Comparison of ENCODE assay signal across 11 cellular contexts in genomic region chr11:43935131-43935979, GRCh38. TPM values are rescaled to one million over a fixed set of nuclear protein-coding genes. Genes with fewer than 3 reads are reported as not detected.
A peak's percentile ranks its signal among the peaks of the same experiment; 100 is the strongest.
DNase-seq lines count a peak whose midpoint lies in the region; ATAC-seq and TF ChIP-seq lines count a peak whose summit lies in the region.
"Had no signal": no experiment of that assay in that cellular context is flagged by ENCODE, and none has a peak within 500 bp of the region (broad histone marks: within the 10 kb centered on the region; RNA-seq: fewer than 3 reads in every experiment).

No MANE protein-coding gene starts in this region.

- no peak overlapping the region for H3K23ac ChIP-seq in mesenchymal stem cell (ENCODE audit: low read length in 2 of 2)

- H2AFZ ChIP-seq in mesenchymal stem cell (ENCODE audit: low read depth, low read length), result no peak overlapping the region

- H2BK12ac ChIP-seq in mesenchymal stem cell (ENCODE audit: low read length in 2 of 2), result peak overlapping the region; percentile 29 to 82

- TF ChIP-seq CTCF in ascending aorta (IDR thresholded peaks at IDR 0.05), result no peak

- H3K79me1 ChIP-seq in mesenchymal stem cell (replicated peaks; ENCODE audit: low read length, poor library complexity, severe bottlenecking), result no peaks in the 10 kb centered on the region

- no peaks in the 10 kb centered on the region for H3K36me3 ChIP-seq in BLaER1 treated with 17β-estradiol and CSF1 and Interleukin-3, amounts not matched to agents 10 nM and 100 nM
- H3K36me3 ChIP-seq in SJSA1, result no peaks in the 10 kb centered on the region
- H3K36me3 ChIP-seq in mesenchymal stem cell (ENCODE audit: control insufficient read depth in 1 of 2, insufficient read depth in 2 of 2, low read depth in 1 of 2, low read length in 2 of 2), result no peaks in the 10 kb centered on the region
- no peaks in the 10 kb centered on the region for H3K36me3 ChIP-seq in ascending aorta

- H3K18ac ChIP-seq in mesenchymal stem cell (ENCODE audit: low read depth in 1 of 2, low read length in 2 of 2), result peak overlapping the region in 1 of 2 experiments; percentile 77

- peak overlapping the region; percentile 62 for H4K91ac ChIP-seq in mesenchymal stem cell (ENCODE audit: low read length)

- peaks cover 17 to 76% (median 40%) of the 10 kb centered on the region in 10 experiments for H3K4me1 ChIP-seq in BLaER1 treated with 17β-estradiol and CSF1 and Interleukin-3, amounts not matched to agents 10 nM and 100 nM
- H3K4me1 ChIP-seq in SJSA1 (replicated peaks), result peaks cover 82% of the 10 kb centered on the region
- peaks cover 13% of the 10 kb centered on the region for H3K4me1 ChIP-seq in mesenchymal stem cell (ENCODE audit: control insufficient read depth, insufficient read depth, low read depth, low read length)
- H3K4me1 ChIP-seq in ascending aorta, result peaks cover 0 to 34% of the 10 kb centered on the region in 2 donors

- H2BK15ac ChIP-seq in mesenchymal stem cell (ENCODE audit: low read depth, poor library complexity, severe bottlenecking), result peak overlapping the region; percentile 8

- peak overlapping the region in 1 of 2 experiments; percentile 91 for H3K14ac ChIP-seq in mesenchymal stem cell (ENCODE audit: low read length in 2 of 2)

- H4K8ac ChIP-seq in mesenchymal stem cell (ENCODE audit: low read length), result no peak overlapping the region

- H3K4me2 ChIP-seq in BLaER1 treated with 17β-estradiol and CSF1 and Interleukin-3, amounts not matched to agents 10 nM and 100 nM, result peak overlapping the region in 10 of 11 experiments; percentile 7 to 82 (median 49); a peak in 17 of 22 replicates
- H3K4me2 ChIP-seq in mesenchymal stem cell (ENCODE audit: low read length, poor library complexity, severe bottlenecking), result no peak overlapping the region
- H3K4me2 ChIP-seq: A549 had no signal

- H2BK5ac ChIP-seq in mesenchymal stem cell (ENCODE audit: low read depth, low read length, poor library complexity, severe bottlenecking), result no peak overlapping the region

- H3K27ac ChIP-seq in BLaER1 treated with 17β-estradiol and CSF1 and Interleukin-3, amounts not matched to agents 10 nM and 100 nM, result peak overlapping the region in 2 of 11 experiments; percentile 8 to 37; a peak in 2 of 22 replicates
- peak overlapping the region; percentile 95 for H3K27ac ChIP-seq in SJSA1
- H3K27ac ChIP-seq in mesenchymal stem cell (ENCODE audit: low read length, poor library complexity, severe bottlenecking), result no peak overlapping the region
- H3K27ac ChIP-seq in ascending aorta, result peak overlapping the region in 1 of 2 donors; percentile 47
- H3K27ac ChIP-seq: A549 had no signal

- no peaks in the 10 kb centered on the region for H4K20me1 ChIP-seq in BLaER1 treated with 17β-estradiol and CSF1 and Interleukin-3, amounts not matched to agents 10 nM and 100 nM

- H2AK5ac ChIP-seq in mesenchymal stem cell (ENCODE audit: low read length, severe bottlenecking), result no peak overlapping the region

- no peak for ATAC-seq in GM18498 (IDR thresholded peaks at IDR 0.05; ENCODE audit: unreplicated experiment)
- ATAC-seq: A549 had no signal

- no peak for DNase-seq in SJSA1 (ENCODE audit: low read depth in 1 of 2, low spot score in 2 of 2)
- DNase-seq in mesenchymal stem cell, result no peak
- no peak for DNase-seq in T-helper 2 cell
- no peak for DNase-seq in ascending aorta (ENCODE audit: low spot score in 2 of 2)
- DNase-seq: CD4-positive, CD25-positive, alpha-beta regulatory T cell; DMS 273 treated with DMSO at 0.1 percent for 48 hours; H7 had no signal

- H3K9me3 ChIP-seq in BLaER1 treated with 17β-estradiol and CSF1 and Interleukin-3, amounts not matched to agents 10 nM and 100 nM (replicated peaks in 1 of 11), result no peaks in the 10 kb centered on the region
- H3K9me3 ChIP-seq in SJSA1 (replicated peaks) (no peaks in the 10 kb centered on the region), mesenchymal stem cell (ENCODE audit: control insufficient read depth, low read length) (no peaks in the 10 kb centered on the region), ascending aorta (no peaks in the 10 kb centered on the region)
- H3K9me3 ChIP-seq: A549 had no signal

- intact Hi-C loops in ascending aorta (cut with DNase I), result no loop called here

- H3K4me3 ChIP-seq in BLaER1 treated with 17β-estradiol and CSF1 and Interleukin-3, amounts not matched to agents 10 nM and 100 nM, result no peak overlapping the region
- H3K4me3 ChIP-seq in SJSA1, result no peak overlapping the region
- no peak overlapping the region for H3K4me3 ChIP-seq in mesenchymal stem cell (ENCODE audit: insufficient read depth in 1 of 2, low read depth in 1 of 2, low read length in 2 of 2)
- no peak overlapping the region for H3K4me3 ChIP-seq in ascending aorta
- H3K4me3 ChIP-seq: A549 had no signal

- no peak overlapping the region for H2BK120ac ChIP-seq in mesenchymal stem cell (ENCODE audit: low read depth, low read length)

- 89% methylated on average over 15 of the region's 15 CpGs for WGBS in mesenchymal stem cell

- H3K9ac ChIP-seq in BLaER1 treated with 17β-estradiol and CSF1 and Interleukin-3, amounts not matched to agents 10 nM and 100 nM, result no peak overlapping the region
- H3K9ac ChIP-seq in mesenchymal stem cell (ENCODE audit: low read length), result no peak overlapping the region

- H3K4ac ChIP-seq in mesenchymal stem cell (ENCODE audit: low read depth in 1 of 2, low read length in 2 of 2), result peak overlapping the region; percentile 27 to 42

- H3K27me3 ChIP-seq in BLaER1 treated with 17β-estradiol and CSF1 and Interleukin-3, amounts not matched to agents 10 nM and 100 nM, result no peaks in the 10 kb centered on the region
- H3K27me3 ChIP-seq in SJSA1 (replicated peaks), result no peaks in the 10 kb centered on the region
- peaks cover 0 to 46% of the 10 kb centered on the region in 2 experiments for H3K27me3 ChIP-seq in mesenchymal stem cell (ENCODE audit: control insufficient read depth in 1 of 2, insufficient read depth in 1 of 2, low read length in 2 of 2)
- H3K27me3 ChIP-seq in ascending aorta, result no peaks in the 10 kb centered on the region

RNA-seq across cellular contexts. Expression of gene C11orf96, which starts 7.1 kb away (rescaled TPM):
- 345 and 479 TPM in 2 replicates for total RNA-seq in SJSA1 (2014; rRNA removed; shearing (Covaris generic))
- polyA plus RNA-seq in mesenchymal stem cell (2013, experiment 1 of 2), result 134 TPM
- polyA plus RNA-seq in mesenchymal stem cell (2013, experiment 2 of 2), result 133 TPM
- 2,116 TPM for total RNA-seq in ascending aorta
- polyA plus RNA-seq: CD4-positive, CD25-positive, alpha-beta regulatory T cell; IgD-negative memory B cell had no signal

RNA-seq across cellular contexts. Expression of gene ALKBH3, which starts 54.7 kb away (rescaled TPM):
- total RNA-seq in SJSA1 (2014; rRNA removed; shearing (Covaris generic)), result 78.0 and 127 TPM in 2 replicates
- polyA plus RNA-seq in mesenchymal stem cell (2013, experiment 1 of 2), result 22.0 TPM
- polyA plus RNA-seq in mesenchymal stem cell (2013, experiment 2 of 2), result 20.7 TPM
- 19.1 TPM for total RNA-seq in ascending aorta
